In genomic region chr15:94847325-94847724, GRCh38 we compare ENCODE assay signal across 6 cellular contexts.
"Had no signal": no experiment of that assay in that cellular context is flagged by ENCODE, and none has a peak within 500 bp of the region (broad histone marks: within the 10 kb centered on the region; RNA-seq: fewer than 3 reads in every experiment).

No MANE protein-coding gene starts in this region.

- H3K27ac ChIP-seq: HL-60 had no signal

- DNase-seq: IMR-90, KBM-7, KG1 had no signal

- H3K27ac Mint-ChIP-seq: IgD-negative memory B cell had no signal

- H3K4me3 Mint-ChIP-seq: IgD-negative memory B cell had no signal

- FAIRE-seq: HTR-8/SVneo had no signal
